Comparison of ENCODE assay signal across 1 cellular context in the genomic region with DNA sequence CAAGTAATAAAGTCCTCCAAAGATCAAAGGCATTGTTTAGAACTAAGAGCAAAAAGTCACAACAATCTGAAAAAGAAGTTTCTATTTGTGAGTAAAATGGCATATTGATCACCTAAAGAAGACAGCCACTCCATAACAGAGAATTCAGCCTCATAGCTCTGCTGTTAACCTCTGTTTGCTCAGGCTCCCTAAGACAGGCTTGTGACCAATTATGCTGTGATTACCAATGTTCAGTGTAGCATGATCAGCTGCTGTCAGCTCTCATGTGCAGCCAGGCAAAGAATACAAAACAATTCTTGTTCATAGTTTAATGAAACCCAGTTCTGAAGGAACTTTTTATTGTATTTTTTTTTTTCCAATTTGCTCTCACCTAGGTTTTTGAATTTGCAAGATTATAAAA.
TF ChIP-seq lines count a peak whose summit lies in the region.

No MANE protein-coding gene starts in this region.

TF ChIP-seq in GM23338, 12 proteins besides CTCF, POLR2A, EP300 and RAD21 (continued from another document):
- TF ChIP-seq, protein P1, sequence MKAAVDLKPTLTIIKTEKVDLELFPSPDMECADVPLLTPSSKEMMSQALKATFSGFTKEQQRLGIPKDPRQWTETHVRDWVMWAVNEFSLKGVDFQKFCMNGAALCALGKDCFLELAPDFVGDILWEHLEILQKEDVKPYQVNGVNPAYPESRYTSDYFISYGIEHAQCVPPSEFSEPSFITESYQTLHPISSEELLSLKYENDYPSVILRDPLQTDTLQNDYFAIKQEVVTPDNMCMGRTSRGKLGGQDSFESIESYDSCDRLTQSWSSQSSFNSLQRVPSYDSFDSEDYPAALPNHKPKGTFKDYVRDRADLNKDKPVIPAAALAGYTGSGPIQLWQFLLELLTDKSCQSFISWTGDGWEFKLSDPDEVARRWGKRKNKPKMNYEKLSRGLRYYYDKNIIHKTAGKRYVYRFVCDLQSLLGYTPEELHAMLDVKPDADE (IDR thresholded peaks at IDR 0.05) = no peak
- TF ChIP-seq, protein P2, sequence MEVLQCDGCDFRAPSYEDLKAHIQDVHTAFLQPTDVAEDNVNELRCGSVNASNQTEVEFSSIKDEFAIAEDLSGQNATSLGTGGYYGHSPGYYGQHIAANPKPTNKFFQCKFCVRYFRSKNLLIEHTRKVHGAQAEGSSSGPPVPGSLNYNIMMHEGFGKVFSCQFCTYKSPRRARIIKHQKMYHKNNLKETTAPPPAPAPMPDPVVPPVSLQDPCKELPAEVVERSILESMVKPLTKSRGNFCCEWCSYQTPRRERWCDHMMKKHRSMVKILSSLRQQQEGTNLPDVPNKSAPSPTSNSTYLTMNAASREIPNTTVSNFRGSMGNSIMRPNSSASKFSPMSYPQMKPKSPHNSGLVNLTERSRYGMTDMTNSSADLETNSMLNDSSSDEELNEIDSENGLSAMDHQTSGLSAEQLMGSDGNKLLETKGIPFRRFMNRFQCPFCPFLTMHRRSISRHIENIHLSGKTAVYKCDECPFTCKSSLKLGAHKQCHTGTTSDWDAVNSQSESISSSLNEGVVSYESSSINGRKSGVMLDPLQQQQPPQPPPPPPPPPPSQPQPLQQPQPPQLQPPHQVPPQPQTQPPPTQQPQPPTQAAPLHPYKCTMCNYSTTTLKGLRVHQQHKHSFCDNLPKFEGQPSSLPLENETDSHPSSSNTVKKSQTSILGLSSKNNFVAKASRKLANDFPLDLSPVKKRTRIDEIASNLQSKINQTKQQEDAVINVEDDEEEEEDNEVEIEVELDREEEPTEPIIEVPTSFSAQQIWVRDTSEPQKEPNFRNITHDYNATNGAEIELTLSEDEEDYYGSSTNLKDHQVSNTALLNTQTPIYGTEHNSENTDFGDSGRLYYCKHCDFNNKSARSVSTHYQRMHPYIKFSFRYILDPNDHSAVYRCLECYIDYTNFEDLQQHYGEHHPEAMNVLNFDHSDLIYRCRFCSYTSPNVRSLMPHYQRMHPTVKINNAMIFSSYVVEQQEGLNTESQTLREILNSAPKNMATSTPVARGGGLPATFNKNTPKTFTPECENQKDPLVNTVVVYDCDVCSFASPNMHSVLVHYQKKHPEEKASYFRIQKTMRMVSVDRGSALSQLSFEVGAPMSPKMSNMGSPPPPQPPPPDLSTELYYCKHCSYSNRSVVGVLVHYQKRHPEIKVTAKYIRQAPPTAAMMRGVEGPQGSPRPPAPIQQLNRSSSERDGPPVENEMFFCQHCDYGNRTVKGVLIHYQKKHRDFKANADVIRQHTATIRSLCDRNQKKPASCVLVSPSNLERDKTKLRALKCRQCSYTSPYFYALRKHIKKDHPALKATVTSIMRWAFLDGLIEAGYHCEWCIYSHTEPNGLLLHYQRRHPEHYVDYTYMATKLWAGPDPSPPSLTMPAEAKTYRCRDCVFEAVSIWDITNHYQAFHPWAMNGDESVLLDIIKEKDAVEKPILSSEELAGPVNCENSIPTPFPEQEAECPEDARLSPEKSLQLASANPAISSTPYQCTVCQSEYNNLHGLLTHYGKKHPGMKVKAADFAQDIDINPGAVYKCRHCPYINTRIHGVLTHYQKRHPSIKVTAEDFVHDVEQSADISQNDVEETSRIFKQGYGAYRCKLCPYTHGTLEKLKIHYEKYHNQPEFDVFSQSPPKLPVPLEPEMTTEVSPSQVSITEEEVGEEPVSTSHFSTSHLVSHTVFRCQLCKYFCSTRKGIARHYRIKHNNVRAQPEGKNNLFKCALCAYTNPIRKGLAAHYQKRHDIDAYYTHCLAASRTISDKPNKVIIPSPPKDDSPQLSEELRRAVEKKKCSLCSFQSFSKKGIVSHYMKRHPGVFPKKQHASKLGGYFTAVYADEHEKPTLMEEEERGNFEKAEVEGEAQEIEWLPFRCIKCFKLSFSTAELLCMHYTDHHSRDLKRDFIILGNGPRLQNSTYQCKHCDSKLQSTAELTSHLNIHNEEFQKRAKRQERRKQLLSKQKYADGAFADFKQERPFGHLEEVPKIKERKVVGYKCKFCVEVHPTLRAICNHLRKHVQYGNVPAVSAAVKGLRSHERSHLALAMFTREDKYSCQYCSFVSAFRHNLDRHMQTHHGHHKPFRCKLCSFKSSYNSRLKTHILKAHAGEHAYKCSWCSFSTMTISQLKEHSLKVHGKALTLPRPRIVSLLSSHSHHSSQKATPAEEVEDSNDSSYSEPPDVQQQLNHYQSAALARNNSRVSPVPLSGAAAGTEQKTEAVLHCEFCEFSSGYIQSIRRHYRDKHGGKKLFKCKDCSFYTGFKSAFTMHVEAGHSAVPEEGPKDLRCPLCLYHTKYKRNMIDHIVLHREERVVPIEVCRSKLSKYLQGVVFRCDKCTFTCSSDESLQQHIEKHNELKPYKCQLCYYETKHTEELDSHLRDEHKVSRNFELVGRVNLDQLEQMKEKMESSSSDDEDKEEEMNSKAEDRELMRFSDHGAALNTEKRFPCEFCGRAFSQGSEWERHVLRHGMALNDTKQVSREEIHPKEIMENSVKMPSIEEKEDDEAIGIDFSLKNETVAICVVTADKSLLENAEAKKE (CRISPR knock-in tag; IDR thresholded peaks at IDR 0.05) = no peak
- TF ChIP-seq EZH2 (IDR thresholded peaks at IDR 0.05; ENCODE audit: low read depth, unreplicated experiment) (no peak), NANOG (IDR thresholded peaks at IDR 0.05; ENCODE audit: borderline replicate concordance) (no peak), POLR2AphosphoS5 (IDR thresholded peaks at IDR 0.05; ENCODE audit: low read depth) (no peak), EZH2phosphoT487 (IDR thresholded peaks at IDR 0.05; ENCODE audit: unreplicated experiment) (no peak), JUNB (IDR thresholded peaks at IDR 0.05; ENCODE audit: unreplicated experiment) (no peak), ZNF331 (CRISPR knock-in tag; IDR thresholded peaks at IDR 0.05; ENCODE audit: low read depth) (no peak)
- TF ChIP-seq, protein P3, sequence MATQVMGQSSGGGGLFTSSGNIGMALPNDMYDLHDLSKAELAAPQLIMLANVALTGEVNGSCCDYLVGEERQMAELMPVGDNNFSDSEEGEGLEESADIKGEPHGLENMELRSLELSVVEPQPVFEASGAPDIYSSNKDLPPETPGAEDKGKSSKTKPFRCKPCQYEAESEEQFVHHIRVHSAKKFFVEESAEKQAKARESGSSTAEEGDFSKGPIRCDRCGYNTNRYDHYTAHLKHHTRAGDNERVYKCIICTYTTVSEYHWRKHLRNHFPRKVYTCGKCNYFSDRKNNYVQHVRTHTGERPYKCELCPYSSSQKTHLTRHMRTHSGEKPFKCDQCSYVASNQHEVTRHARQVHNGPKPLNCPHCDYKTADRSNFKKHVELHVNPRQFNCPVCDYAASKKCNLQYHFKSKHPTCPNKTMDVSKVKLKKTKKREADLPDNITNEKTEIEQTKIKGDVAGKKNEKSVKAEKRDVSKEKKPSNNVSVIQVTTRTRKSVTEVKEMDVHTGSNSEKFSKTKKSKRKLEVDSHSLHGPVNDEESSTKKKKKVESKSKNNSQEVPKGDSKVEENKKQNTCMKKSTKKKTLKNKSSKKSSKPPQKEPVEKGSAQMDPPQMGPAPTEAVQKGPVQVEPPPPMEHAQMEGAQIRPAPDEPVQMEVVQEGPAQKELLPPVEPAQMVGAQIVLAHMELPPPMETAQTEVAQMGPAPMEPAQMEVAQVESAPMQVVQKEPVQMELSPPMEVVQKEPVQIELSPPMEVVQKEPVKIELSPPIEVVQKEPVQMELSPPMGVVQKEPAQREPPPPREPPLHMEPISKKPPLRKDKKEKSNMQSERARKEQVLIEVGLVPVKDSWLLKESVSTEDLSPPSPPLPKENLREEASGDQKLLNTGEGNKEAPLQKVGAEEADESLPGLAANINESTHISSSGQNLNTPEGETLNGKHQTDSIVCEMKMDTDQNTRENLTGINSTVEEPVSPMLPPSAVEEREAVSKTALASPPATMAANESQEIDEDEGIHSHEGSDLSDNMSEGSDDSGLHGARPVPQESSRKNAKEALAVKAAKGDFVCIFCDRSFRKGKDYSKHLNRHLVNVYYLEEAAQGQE (IDR thresholded peaks at IDR 0.05; ENCODE audit: unreplicated experiment) = no peak
